1 cellular context compared by ENCODE assay signal in genomic region chr4:40323866-40324265, GRCh38.
TF ChIP-seq lines count a peak whose summit lies in the region.

No MANE protein-coding gene starts in this region.

TF ChIP-seq in H1, 55 proteins besides CTCF, POLR2A, EP300 and RAD21:
- TF ChIP-seq JUND (IDR thresholded peaks at IDR 0.05; ENCODE audit: low read length) (peak; percentile 75), CHD2 (IDR thresholded peaks at IDR 0.05; ENCODE audit: low read length) (no peak), EGR1 (IDR thresholded peaks at IDR 0.05; ENCODE audit: borderline replicate concordance, low read depth, low read length) (no peak)
